Comparison of ENCODE assay signal across 15 cellular contexts in genomic region chr1:99181892-99182291, GRCh38.
DNase-seq lines count a peak whose midpoint lies in the region; ATAC-seq, FAIRE-seq and TF ChIP-seq lines count a peak whose summit lies in the region.
"Had no signal": no experiment of that assay in that cellular context is flagged by ENCODE, and none has a peak within 500 bp of the region (broad histone marks: within the 10 kb centered on the region; RNA-seq: fewer than 3 reads in every experiment).

No MANE protein-coding gene starts in this region.

- no peak overlapping the region for H3K27ac Mint-ChIP-seq in GM23338
- no peak overlapping the region for H3K27ac Mint-ChIP-seq in astrocyte (ENCODE audit: unreplicated experiment)
- no peak overlapping the region for H3K27ac Mint-ChIP-seq in activated T-cell treated with anti-CD3 and anti-CD28 coated beads, Interleukin-2, amount 50 U/mL, for 72 hours
- H3K27ac Mint-ChIP-seq: B cell; CD4-positive, CD25-positive, alpha-beta regulatory T cell; IgD-negative memory B cell had no signal

- no peak overlapping the region for H3K23ac ChIP-seq in neuronal stem cell (ENCODE audit: low read depth, low read length, poor library complexity)

- H3K4me1 Mint-ChIP-seq in GM23338 (no peaks in the 10 kb centered on the region), astrocyte (ENCODE audit: low read depth, unreplicated experiment) (no peaks in the 10 kb centered on the region)
- H3K4me1 Mint-ChIP-seq in activated T-cell treated with anti-CD3 and anti-CD28 coated beads, Interleukin-2, amount 50 U/mL, for 72 hours (ENCODE audit: low read depth): no peaks in the 10 kb centered on the region
- H3K4me1 Mint-ChIP-seq: B cell, IgD-negative memory B cell had no signal

- no peak overlapping the region for H3K18ac ChIP-seq in neuronal stem cell (ENCODE audit: low read length)

- H3F3A ChIP-seq in GM23338 (replicated peaks; ENCODE audit: low read depth): no peaks in the 10 kb centered on the region

- no peaks in the 10 kb centered on the region for H3K9me3 Mint-ChIP-seq in GM23338
- H3K9me3 Mint-ChIP-seq in astrocyte (ENCODE audit: unreplicated experiment): no peaks in the 10 kb centered on the region
- H3K9me3 Mint-ChIP-seq in activated T-cell treated with anti-CD3 and anti-CD28 coated beads, Interleukin-2, amount 50 U/mL, for 72 hours: no peaks in the 10 kb centered on the region
- H3K9me3 Mint-ChIP-seq: CD4-positive, CD25-positive, alpha-beta regulatory T cell; IgD-negative memory B cell had no signal

- H3K14ac ChIP-seq in neuronal stem cell (ENCODE audit: low read length): no peak overlapping the region

- no peak for TF ChIP-seq CTCF in GM23338 (conservative IDR thresholded peaks at IDR 0.05; ENCODE audit: low read depth in 2 of 2)
- TF ChIP-seq CTCF in astrocyte (IDR thresholded peaks at IDR 0.05; ENCODE audit: insufficient read depth, low read depth, low read length): no peak
- TF ChIP-seq CTCF in fibroblast of lung (conservative IDR thresholded peaks at IDR 0.05 in 1 of 2, IDR thresholded peaks at IDR 0.05 in 1 of 2; ENCODE audit: low read depth in 1 of 2, low read length in 2 of 2): no peak

- no peak overlapping the region for H4K8ac ChIP-seq in neuronal stem cell (ENCODE audit: low read depth, low read length)

- no peaks in the 10 kb centered on the region for H3K9me2 ChIP-seq in GM23338 (ENCODE audit: insufficient read depth)

- H2BK5ac ChIP-seq in neuronal stem cell (ENCODE audit: low read length): no peak overlapping the region

- no peak for ATAC-seq in GM23338
- ATAC-seq in activated T-cell treated with anti-CD3 and anti-CD28 coated beads, Interleukin-2, amount 50 U/mL, for 72 hours (replicated peaks in 1 of 2): no peak

- H3K36me3 Mint-ChIP-seq in GM23338 (ENCODE audit: low read depth) (no peaks in the 10 kb centered on the region), astrocyte (ENCODE audit: low read depth, unreplicated experiment) (no peaks in the 10 kb centered on the region)
- H3K36me3 Mint-ChIP-seq in activated T-cell treated with anti-CD3 and anti-CD28 coated beads, Interleukin-2, amount 50 U/mL, for 72 hours (ENCODE audit: insufficient read depth in 2 of 2): no peaks in the 10 kb centered on the region
- H3K36me3 Mint-ChIP-seq: CD4-positive, CD25-positive, alpha-beta regulatory T cell; IgD-negative memory B cell had no signal

- H3K4me3 ChIP-seq in GM23338: no peak overlapping the region
- no peak overlapping the region for H3K4me3 ChIP-seq in astrocyte (ENCODE audit: insufficient read depth, low read depth, low read length)
- no peak overlapping the region for H3K4me3 ChIP-seq in fibroblast of lung (replicated peaks in 1 of 4; ENCODE audit: control extremely low read depth in 1 of 4, insufficient read depth in 1 of 4, low read depth in 3 of 4, low read length in 4 of 4)
- H3K4me3 ChIP-seq in neuronal stem cell (ENCODE audit: low read length in 2 of 2): no peak overlapping the region
- H3K4me3 ChIP-seq: HAP-1 had no signal

- H3K27ac ChIP-seq in GM23338 (ENCODE audit: low read depth) (no peak overlapping the region), astrocyte (ENCODE audit: low read depth, low read length) (no peak overlapping the region), fibroblast of lung (ENCODE audit: insufficient read depth, low read length) (no peak overlapping the region), neuronal stem cell (replicated peaks; ENCODE audit: low read length) (no peak overlapping the region)

- FAIRE-seq in astrocyte (lab: Jason Lieb, UNC): no peak

- H3K4me3 Mint-ChIP-seq in GM23338 (no peak overlapping the region), astrocyte (ENCODE audit: unreplicated experiment) (no peak overlapping the region)
- H3K4me3 Mint-ChIP-seq in activated T-cell treated with anti-CD3 and anti-CD28 coated beads, Interleukin-2, amount 50 U/mL, for 72 hours: no peak overlapping the region
- H3K4me3 Mint-ChIP-seq: B cell; CD4-positive, CD25-positive, alpha-beta regulatory T cell; IgD-negative memory B cell had no signal

- no peak overlapping the region for H2BK120ac ChIP-seq in neuronal stem cell (ENCODE audit: low read depth, low read length)

- no peak overlapping the region for H2BK15ac ChIP-seq in neuronal stem cell (ENCODE audit: low read length)

- no peak overlapping the region for H4K91ac ChIP-seq in neuronal stem cell (ENCODE audit: low read depth, low read length, poor library complexity)

- no peak overlapping the region for H2AK5ac ChIP-seq in neuronal stem cell (ENCODE audit: low read depth, low read length)

- WGBS in neuronal stem cell (ENCODE audit: extremely low coverage in 2 of 2, insufficient read length in 2 of 2, insufficient replicate concordance in 1 of 2), 2 donors: no CpG with 5 or more reads among the region's 2 CpGs

- H2BK12ac ChIP-seq in neuronal stem cell (ENCODE audit: low read length): no peak overlapping the region

- H3K9me3 ChIP-seq in astrocyte (ENCODE audit: insufficient read depth, low read depth, low read length): no peaks in the 10 kb centered on the region
- H3K9me3 ChIP-seq in fibroblast of lung (ENCODE audit: control insufficient read depth, insufficient read depth, low read depth, low read length): no peaks in the 10 kb centered on the region
- no peaks in the 10 kb centered on the region for H3K9me3 ChIP-seq in neuronal stem cell (replicated peaks in 1 of 2; ENCODE audit: control insufficient read depth in 2 of 2, insufficient read depth in 1 of 2, low read depth in 1 of 2, low read length in 2 of 2)
- H3K9me3 ChIP-seq: HAP-1 had no signal

- no peaks in the 10 kb centered on the region for H3K27me3 Mint-ChIP-seq in GM23338 (ENCODE audit: insufficient read depth, low read depth, poor library complexity)
- no peaks in the 10 kb centered on the region for H3K27me3 Mint-ChIP-seq in astrocyte (ENCODE audit: low read depth, unreplicated experiment)
- no peaks in the 10 kb centered on the region for H3K27me3 Mint-ChIP-seq in activated T-cell treated with anti-CD3 and anti-CD28 coated beads, Interleukin-2, amount 50 U/mL, for 72 hours (ENCODE audit: low read depth)
- H3K27me3 Mint-ChIP-seq: B cell; CD4-positive, CD25-positive, alpha-beta regulatory T cell; IgD-negative memory B cell had no signal

- H3K4ac ChIP-seq in neuronal stem cell (ENCODE audit: low read length): no peak overlapping the region

- H3K9ac ChIP-seq in astrocyte (ENCODE audit: low read length) (no peak overlapping the region), fibroblast of lung (ENCODE audit: insufficient read depth, low read length) (no peak overlapping the region), neuronal stem cell (ENCODE audit: low read depth, low read length, poor library complexity) (no peak overlapping the region)

- H3K36me3 ChIP-seq in GM23338 (ENCODE audit: insufficient read depth): no peaks in the 10 kb centered on the region
- H3K36me3 ChIP-seq in astrocyte (ENCODE audit: insufficient read depth, low read length): no peaks in the 10 kb centered on the region
- no peaks in the 10 kb centered on the region for H3K36me3 ChIP-seq in fibroblast of lung (ENCODE audit: control insufficient read depth, insufficient read depth, low read length)
- no peaks in the 10 kb centered on the region for H3K36me3 ChIP-seq in neuronal stem cell (replicated peaks in 1 of 2; ENCODE audit: control insufficient read depth in 2 of 2, insufficient read depth in 2 of 2, low read length in 2 of 2)
- H3K36me3 ChIP-seq: HAP-1 had no signal

- DNase-seq in GM23338 (ENCODE audit: low spot score) (no peak), astrocyte (ENCODE audit: low read depth) (peak; percentile 71), fibroblast of lung (ENCODE audit: low read depth in 2 of 2) (peak; percentile 36 to 72), neuronal stem cell (ENCODE audit: low spot score) (no peak), COR-L47 (lab: John Stamatoyannopoulos, UW) (no peak)
- DNase-seq in effector CD4-positive, alpha-beta T cell: no peak
- no peak for DNase-seq in activated T-cell treated with anti-CD3 and anti-CD28 coated beads, Interleukin-2, amount 50 U/mL, for 72 hours
- DNase-seq: CD4-positive, CD25-positive, alpha-beta regulatory T cell; NCI-H1417 treated with DMSO at 0.1 percent for 48 hours; NCI-H1930; NCI-H2171; NCI-H774 had no signal

- peak overlapping the region; percentile 67; the same call in 1 of the 2 replicates for H2AFZ ChIP-seq in GM23338
- peak overlapping the region; percentile 61 for H2AFZ ChIP-seq in astrocyte (ENCODE audit: low read depth, low read length)
- peak overlapping the region; percentile 20 for H2AFZ ChIP-seq in fibroblast of lung (ENCODE audit: low read length)
- peak overlapping the region; percentile 36 for H2AFZ ChIP-seq in neuronal stem cell (ENCODE audit: low read length)

- no peaks in the 10 kb centered on the region for H4K20me1 ChIP-seq in GM23338 (replicated peaks; ENCODE audit: insufficient read depth)
- H4K20me1 ChIP-seq in astrocyte (ENCODE audit: insufficient read depth, low read length): no peaks in the 10 kb centered on the region
- no peaks in the 10 kb centered on the region for H4K20me1 ChIP-seq in fibroblast of lung (ENCODE audit: control insufficient read depth, extremely low read depth, insufficient read depth, low read length)

- H3K27me3 ChIP-seq in GM23338 (ENCODE audit: insufficient read depth): no peaks in the 10 kb centered on the region
- H3K27me3 ChIP-seq in astrocyte (ENCODE audit: insufficient read depth, low read length): no peaks in the 10 kb centered on the region
- no peaks in the 10 kb centered on the region for H3K27me3 ChIP-seq in fibroblast of lung (ENCODE audit: control insufficient read depth, insufficient read depth, low read length)
- H3K27me3 ChIP-seq in neuronal stem cell (ENCODE audit: control insufficient read depth in 3 of 3, insufficient read depth in 3 of 3, low read depth in 1 of 3, low read length in 3 of 3): no peaks in the 10 kb centered on the region

- H3K79me1 ChIP-seq in neuronal stem cell (ENCODE audit: low read depth, low read length): no peaks in the 10 kb centered on the region

- H3K4me2 ChIP-seq in GM23338 (no peak overlapping the region), astrocyte (ENCODE audit: low read length) (no peak overlapping the region), fibroblast of lung (ENCODE audit: extremely low read depth, insufficient read depth, low read length) (no peak overlapping the region), neuronal stem cell (ENCODE audit: insufficient read depth, low read length, poor library complexity, severe bottlenecking) (no peak overlapping the region)

- H3K79me2 ChIP-seq in GM23338 (replicated peaks; ENCODE audit: insufficient read depth) (no peaks in the 10 kb centered on the region), astrocyte (ENCODE audit: insufficient read depth, low read length) (no peaks in the 10 kb centered on the region), fibroblast of lung (ENCODE audit: control insufficient read depth, insufficient read depth, low read length) (no peaks in the 10 kb centered on the region)

- H3K4me1 ChIP-seq in GM23338 (ENCODE audit: insufficient read depth) (no peaks in the 10 kb centered on the region), astrocyte (ENCODE audit: insufficient read depth, low read length) (no peaks in the 10 kb centered on the region), fibroblast of lung (ENCODE audit: control insufficient read depth, extremely low read depth, insufficient read depth, low read length) (no peaks in the 10 kb centered on the region), neuronal stem cell (ENCODE audit: control insufficient read depth in 2 of 2, insufficient read depth in 1 of 2, low read depth in 1 of 2, low read length in 2 of 2) (peaks cover 0 to 2% of the 10 kb centered on the region in 2 donors)

Comparison
In these comparisons a context has a peak if more than half of its experiments do, and no peak if none do; other contexts are left out.
1. DNase-seq: peak in astrocyte (single experiment) and fibroblast of lung (2 of 2); none in GM23338 (single experiment), neuronal stem cell (single experiment), effector CD4-positive, alpha-beta T cell (single experiment), activated T-cell treated with anti-CD3 and anti-CD28 coated beads, Interleukin-2, amount 50 U/mL, for 72 hours (0 of 2) and COR-L47 (single experiment).
2. Peak in every context shown above with its lines, with median percentiles within 50 percentile points of each other: H2AFZ ChIP-seq.